Comparison of ENCODE assay signal across 22 cellular contexts in the genomic region with DNA sequence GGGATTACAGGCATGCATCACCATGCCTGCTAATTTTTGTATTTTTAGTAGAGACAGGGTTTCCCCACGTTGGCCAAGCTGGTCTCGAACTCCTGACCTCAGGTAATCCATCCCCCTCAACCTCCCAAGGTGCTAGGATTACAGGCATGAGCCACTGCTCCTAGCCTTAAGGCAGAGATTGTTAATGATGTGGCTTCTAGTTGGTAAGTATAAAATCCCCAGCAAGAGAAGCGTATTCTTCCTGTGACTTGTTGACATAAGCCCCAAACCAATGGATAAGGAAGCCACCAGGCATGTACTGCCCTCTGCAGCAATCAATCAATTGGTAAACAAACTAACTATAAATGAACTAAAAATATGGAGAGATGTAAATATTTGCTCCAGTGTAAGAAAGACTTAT.
"Had no signal": no experiment of that assay in that cellular context is flagged by ENCODE, and none has a peak within 500 bp of the region (broad histone marks: within the 10 kb centered on the region; RNA-seq: fewer than 3 reads in every experiment).

No MANE protein-coding gene starts in this region.

- FAIRE-seq: endothelial cell of umbilical vein had no signal

- H3K9me3 Mint-ChIP-seq: naive thymus-derived CD4-positive, alpha-beta T cell; nephron progenitor cell; stimulated activated naive B cell treated with anti-CD40 and anti-IgM and Interleukin-4, amounts not matched to agents 10 μg/mL and 1 μg/mL and 100 μg/mL, for 72 hours; stimulated activated naive CD8-positive, alpha-beta T cell treated with anti-CD3 and anti-CD28 coated beads, Interleukin-15, amount 100 ng/mL, for 72 hours had no signal

- ATAC-seq: foreskin keratinocyte; heart left ventricle; left colon; naive thymus-derived CD4-positive, alpha-beta T cell; psoas muscle; stimulated activated naive B cell treated with anti-CD40 and anti-IgM and Interleukin-4, amounts not matched to agents 10 μg/mL and 1 μg/mL and 100 μg/mL, for 72 hours; stimulated activated naive CD8-positive, alpha-beta T cell treated with anti-CD3 and anti-CD28 coated beads, Interleukin-15, amount 100 ng/mL, for 72 hours; upper lobe of right lung had no signal

- H3K36me3 ChIP-seq: upper lobe of right lung, vagina had no signal

- H3K9me3 ChIP-seq: heart left ventricle, psoas muscle, spleen, testis, tibial nerve, upper lobe of right lung, vagina had no signal

- H3K4me1 Mint-ChIP-seq: stimulated activated naive B cell treated with anti-CD40 and anti-IgM and Interleukin-4, amounts not matched to agents 10 μg/mL and 1 μg/mL and 100 μg/mL, for 72 hours; stimulated activated naive CD8-positive, alpha-beta T cell treated with anti-CD3 and anti-CD28 coated beads, Interleukin-15, amount 100 ng/mL, for 72 hours had no signal

- H3K27ac Mint-ChIP-seq: naive thymus-derived CD4-positive, alpha-beta T cell; nephron progenitor cell; stimulated activated naive B cell treated with anti-CD40 and anti-IgM and Interleukin-4, amounts not matched to agents 10 μg/mL and 1 μg/mL and 100 μg/mL, for 72 hours; stimulated activated naive CD8-positive, alpha-beta T cell treated with anti-CD3 and anti-CD28 coated beads, Interleukin-15, amount 100 ng/mL, for 72 hours had no signal

- H2AFZ ChIP-seq: parathyroid adenoma had no signal

- DNase-seq: dermis blood vessel endothelial cell; erythroblast; foreskin keratinocyte; heart left ventricle; hippocampal formation; left colon; naive thymus-derived CD4-positive, alpha-beta T cell; nephron progenitor cell; psoas muscle; retina; spleen; stimulated activated CD4-positive, alpha-beta T cell treated with anti-CD3 and anti-CD28 coated beads, Interleukin-15, amount 100 ng/mL, for 24 hours; stimulated activated CD4-positive, alpha-beta T cell treated with anti-CD3 and anti-CD28 coated beads, Interleukin-1b, Interleukin-23, amount 100 ng/mL, for 48 hours; stimulated activated CD4-positive, alpha-beta T cell treated with anti-CD3 and anti-CD28 coated beads, Interleukin-4, amount 100 ng/mL, for 24 hours; stimulated activated naive B cell treated with anti-CD40 and anti-IgM and Interleukin-4, amounts not matched to agents 10 μg/mL and 1 μg/mL and 100 μg/mL, for 72 hours; stimulated activated naive CD8-positive, alpha-beta T cell treated with anti-CD3 and anti-CD28 coated beads, Interleukin-15, amount 100 ng/mL, for 72 hours; testis; upper lobe of right lung had no signal

- H3K27me3 ChIP-seq: foreskin keratinocyte, heart left ventricle, spleen, testis, tibial nerve, upper lobe of right lung, vagina had no signal

- H3K4me3 ChIP-seq: heart left ventricle, psoas muscle, spleen, testis, tibial nerve, upper lobe of right lung, vagina had no signal

- H3K4me3 Mint-ChIP-seq: naive thymus-derived CD4-positive, alpha-beta T cell; nephron progenitor cell; stimulated activated naive B cell treated with anti-CD40 and anti-IgM and Interleukin-4, amounts not matched to agents 10 μg/mL and 1 μg/mL and 100 μg/mL, for 72 hours; stimulated activated naive CD8-positive, alpha-beta T cell treated with anti-CD3 and anti-CD28 coated beads, Interleukin-15, amount 100 ng/mL, for 72 hours had no signal

- H3K9ac ChIP-seq: parathyroid adenoma had no signal

- H3K4me1 ChIP-seq: foreskin keratinocyte, parathyroid adenoma, psoas muscle, testis, upper lobe of right lung, vagina had no signal

- H3K27me3 Mint-ChIP-seq: naive thymus-derived CD4-positive, alpha-beta T cell; stimulated activated naive B cell treated with anti-CD40 and anti-IgM and Interleukin-4, amounts not matched to agents 10 μg/mL and 1 μg/mL and 100 μg/mL, for 72 hours; stimulated activated naive CD8-positive, alpha-beta T cell treated with anti-CD3 and anti-CD28 coated beads, Interleukin-15, amount 100 ng/mL, for 72 hours had no signal

- H3K27ac ChIP-seq: foreskin keratinocyte, heart left ventricle, parathyroid adenoma, psoas muscle, spleen, testis, tibial nerve, upper lobe of right lung, vagina had no signal
